Comparison of ENCODE assay signal across 3 cellular contexts in genomic region chr1:112721294-112721693, GRCh38. TPM values are rescaled to one million over a fixed set of nuclear protein-coding genes. Genes with fewer than 3 reads are reported as not detected.
"Had no signal": no experiment of that assay in that cellular context is flagged by ENCODE, and none has a peak within 500 bp of the region (broad histone marks: within the 10 kb centered on the region; RNA-seq: fewer than 3 reads in every experiment).

No MANE protein-coding gene starts in this region.

RNA-seq across cellular contexts. Expression of gene PPM1J, which starts 6.2 kb away (rescaled TPM):
- total RNA-seq: activated CD4-positive, alpha-beta memory T cell treated with anti-CD3 and anti-CD28 coated beads, Interleukin-2, amount 10 ng/mL, durations not matched to agents 7 days and 5 days; activated CD4-positive, alpha-beta T cell treated with anti-CD3 and anti-CD28 coated beads, Interleukin-2, amount 10 ng/mL, durations not matched to agents 7 days and 5 days; activated CD8-positive, alpha-beta T cell treated with anti-CD3 and anti-CD28 coated beads, Interleukin-2, amount 10 ng/mL, durations not matched to agents 7 days and 5 days had no signal
